Comparison of ENCODE assay signal across 10 cellular contexts in the genomic region with DNA sequence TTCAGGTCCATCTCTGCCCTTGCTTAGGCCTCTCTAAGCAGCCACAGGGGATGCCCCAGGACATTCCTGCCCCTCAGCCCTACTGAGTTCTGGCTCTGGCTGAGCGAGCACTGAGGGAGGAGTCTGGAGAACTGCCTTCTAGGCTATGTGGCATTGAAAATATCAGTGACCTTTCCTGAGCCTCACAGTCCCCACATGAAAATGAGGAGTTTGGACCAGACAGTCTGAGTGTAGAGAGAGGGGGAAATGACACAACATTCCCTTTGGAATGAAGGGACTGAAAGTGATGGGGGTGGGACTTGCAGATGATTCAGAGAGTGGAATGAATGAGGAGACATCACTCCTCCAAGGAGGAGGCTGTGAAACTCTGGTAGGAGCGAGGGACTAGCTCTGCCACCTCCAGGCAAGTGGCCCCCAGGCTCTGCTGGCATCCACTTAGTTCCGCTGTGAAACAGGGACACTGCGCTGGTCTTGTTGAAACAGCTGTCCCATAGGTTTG. TPM values are rescaled to one million over a fixed set of nuclear protein-coding genes. Genes with fewer than 3 reads are reported as not detected.
A peak's percentile ranks its signal among the peaks of the same experiment; 100 is the strongest.
DNase-seq lines count a peak whose midpoint lies in the region; ATAC-seq and TF ChIP-seq lines count a peak whose summit lies in the region.
"Had no signal": no experiment of that assay in that cellular context is flagged by ENCODE, and none has a peak within 500 bp of the region (broad histone marks: within the 10 kb centered on the region; RNA-seq: fewer than 3 reads in every experiment).

No MANE protein-coding gene starts in this region.

- H2BK5ac ChIP-seq in IMR-90 (ENCODE audit: low read depth, low read length, poor library complexity, severe bottlenecking) (peak overlapping the region; percentile 94), mesenchymal stem cell (ENCODE audit: low read depth, low read length, poor library complexity, severe bottlenecking) (no peak overlapping the region)

- TF ChIP-seq RAD21 in IMR-90 (IDR thresholded peaks at IDR 0.05; ENCODE audit: low read length): peak; percentile 14; the same call in 1 of the 2 replicates

- H2BK15ac ChIP-seq in IMR-90 (ENCODE audit: low read depth, low read length) (peak overlapping the region; percentile 86; the same call in 2 of the 3 replicates), mesenchymal stem cell (ENCODE audit: low read depth, poor library complexity, severe bottlenecking) (no peak overlapping the region)

- peak overlapping the region; percentile 57 for H3K4me2 ChIP-seq in IMR-90 (ENCODE audit: low read depth, low read length)
- H3K4me2 ChIP-seq in mesenchymal stem cell (ENCODE audit: low read length, poor library complexity, severe bottlenecking): peak overlapping the region; percentile 16

- dilution Hi-C loops in IMR-90 (cut with HindIII; ENCODE audit: low sequenced_read_pairs, unreplicated experiment): no loop called here

- H2BK20ac ChIP-seq in IMR-90 (ENCODE audit: low read depth, low read length): peak overlapping the region; percentile 88

- in situ Hi-C loops in IMR-90 (cut with MboI; ENCODE audit: low sequenced_read_pairs): no loop called here

- H2AK5ac ChIP-seq in IMR-90 (ENCODE audit: low read depth, low read length): peak overlapping the region; percentile 94
- no peak overlapping the region for H2AK5ac ChIP-seq in mesenchymal stem cell (ENCODE audit: low read length, severe bottlenecking)

- H3K18ac ChIP-seq in IMR-90 (ENCODE audit: low read depth, low read length) (peak overlapping the region; percentile 43; the same call in 1 of the 2 replicates), mesenchymal stem cell (ENCODE audit: low read depth in 1 of 2, low read length in 2 of 2) (peak overlapping the region in 1 of 2 experiments; percentile 65)

- H3K27ac ChIP-seq in IMR-90 (ENCODE audit: insufficient read depth, low read length) (peak overlapping the region; percentile 89), mesenchymal stem cell (ENCODE audit: low read length, poor library complexity, severe bottlenecking) (peak overlapping the region; percentile 40), uterus (peak overlapping the region; percentile 65 to 78)

- WGBS in IMR-90 (ENCODE audit: extremely low coverage in 2 of 2, insufficient read length in 1 of 2), 2 experiments: 0% methylated on average over 2 of the region's 4 CpGs; no CpG with 5 or more reads in 1 of the 2 experiments
- 40% methylated on average over 4 of the region's 4 CpGs for WGBS in mesenchymal stem cell

- BruUV-seq in IMR-90 (replicated peaks; lab: Mats Ljungman, UMichigan): no TSS peak

- peaks cover 8% of the 10 kb centered on the region for H3K36me3 Mint-ChIP-seq in chondrocyte (ENCODE audit: low read depth)
- no peaks in the 10 kb centered on the region for H3K36me3 Mint-ChIP-seq in activated T-cell treated with anti-CD3 and anti-CD28 coated beads, Interleukin-2, amount 50 U/mL, for 72 hours (ENCODE audit: insufficient read depth in 2 of 2)

- CTCF ChIA-PET in IMR-90 (lab: Yijun Ruan, JAX): interaction anchor here (0.6 to 1.6 kb wide), 3 partner anchors 9 to 116 kb away, joined by 3 read pairs; no protein-coding TSS in a partner anchor

- peak; percentile 90 for DNase-seq in IMR-90
- no peak for DNase-seq in chondrocyte (ENCODE audit: low spot score)
- peak; percentile 89 for DNase-seq in mesenchymal stem cell
- DNase-seq in uterus: no peak
- no peak for DNase-seq in activated T-cell treated with anti-CD3 and anti-CD28 coated beads, Interleukin-2, amount 50 U/mL, for 72 hours
- DNase-seq in NCI-H146 (lab: John Stamatoyannopoulos, UW): no peak
- DNase-seq: Kasumi-1, NCI-H524 treated with DMSO at 0.1 percent for 48 hours, T-helper 2 cell had no signal

- H3K14ac ChIP-seq in IMR-90 (replicated peaks; ENCODE audit: low read depth, low read length): peak overlapping the region; percentile 64
- no peak overlapping the region for H3K14ac ChIP-seq in mesenchymal stem cell (ENCODE audit: low read length in 2 of 2)

- H2AFZ ChIP-seq in IMR-90 (replicated peaks; ENCODE audit: low read length, poor library complexity): peak overlapping the region; percentile 81
- no peak overlapping the region for H2AFZ ChIP-seq in mesenchymal stem cell (ENCODE audit: low read depth, low read length)

- intact Hi-C loops in IMR-90 (cut with micrococcal nuclease) (no loop called here), uterus (cut with DNase I; ENCODE audit: low total_unique reads) (loop anchor here (5.0 to 10.0 kb wide), 2 partner anchors 50 to 208 kb away; no protein-coding TSS in a partner anchor)

- H3K4me1 Mint-ChIP-seq in chondrocyte (ENCODE audit: low read depth): peaks cover 76% of the 10 kb centered on the region
- no peaks in the 10 kb centered on the region for H3K4me1 Mint-ChIP-seq in activated T-cell treated with anti-CD3 and anti-CD28 coated beads, Interleukin-2, amount 50 U/mL, for 72 hours (ENCODE audit: low read depth)

- TF ChIP-seq POLR2A in IMR-90 (IDR thresholded peaks at IDR 0.05; ENCODE audit: low read depth, low read length): no peak; the same call in 1 of the 2 replicates
- TF ChIP-seq POLR2A in uterus (IDR thresholded peaks at IDR 0.05): no peak

- H3K56ac ChIP-seq in IMR-90 (ENCODE audit: extremely low read depth, insufficient read depth, low read length): peak overlapping the region; percentile 57; the same call in 1 of the 2 replicates

- H3K9me3 ChIP-seq in IMR-90 (ENCODE audit: control insufficient read depth, insufficient read depth, low read length): no peaks in the 10 kb centered on the region
- no peaks in the 10 kb centered on the region for H3K9me3 ChIP-seq in mesenchymal stem cell (ENCODE audit: control insufficient read depth, low read length)
- H3K9me3 ChIP-seq in uterus: no peaks in the 10 kb centered on the region

- peak overlapping the region; percentile 92 for H3K4ac ChIP-seq in IMR-90 (ENCODE audit: low read depth, low read length)
- no peak overlapping the region for H3K4ac ChIP-seq in mesenchymal stem cell (ENCODE audit: low read depth in 1 of 2, low read length in 2 of 2)

- peak overlapping the region; percentile 35 for H3K9ac ChIP-seq in IMR-90 (ENCODE audit: low read depth, low read length)
- peak overlapping the region; percentile 84 for H3K9ac ChIP-seq in mesenchymal stem cell (ENCODE audit: low read length)

- H4K8ac ChIP-seq in IMR-90 (ENCODE audit: low read depth in 2 of 2, low read length in 2 of 2) (peak overlapping the region; percentile 70 to 88; a peak in 3 of 4 replicates), mesenchymal stem cell (ENCODE audit: low read length) (no peak overlapping the region)

- H2BK12ac ChIP-seq in mesenchymal stem cell (ENCODE audit: low read length in 2 of 2): peak overlapping the region; percentile 29 to 67

- H3K4me3 ChIP-seq in IMR-90 (ENCODE audit: insufficient read depth, low read depth, low read length): no peak overlapping the region
- peak overlapping the region in 1 of 2 experiments; percentile 71 for H3K4me3 ChIP-seq in mesenchymal stem cell (ENCODE audit: insufficient read depth in 1 of 2, low read depth in 1 of 2, low read length in 2 of 2)
- H3K4me3 ChIP-seq in uterus: no peak overlapping the region

- H4K5ac ChIP-seq in IMR-90 (ENCODE audit: low read depth, low read length): peak overlapping the region; percentile 51; the same call in 1 of the 2 replicates

- no peaks in the 10 kb centered on the region for H3K27me3 Mint-ChIP-seq in chondrocyte (ENCODE audit: low read depth)
- H3K27me3 Mint-ChIP-seq in activated T-cell treated with anti-CD3 and anti-CD28 coated beads, Interleukin-2, amount 50 U/mL, for 72 hours (ENCODE audit: low read depth): peaks cover 7% of the 10 kb centered on the region

- TF ChIP-seq CTCF in IMR-90 (conservative IDR thresholded peaks at IDR 0.05; ENCODE audit: low read depth, low read length) (0 out of 2 replicates have a peak, but pooled peaks have one; percentile 1), chondrocyte (IDR thresholded peaks at IDR 0.05) (no peak), uterus (IDR thresholded peaks at IDR 0.05) (no peak)

- peaks cover 37% of the 10 kb centered on the region for H3K9me1 ChIP-seq in IMR-90 (ENCODE audit: insufficient read depth, low read length)

- peak; percentile 79 for ATAC-seq in IMR-90 (ENCODE audit: low read depth)
- ATAC-seq in activated T-cell treated with anti-CD3 and anti-CD28 coated beads, Interleukin-2, amount 50 U/mL, for 72 hours (replicated peaks in 1 of 2): no peak
- no peak for ATAC-seq in GM21576 (IDR thresholded peaks at IDR 0.05; ENCODE audit: unreplicated experiment)

- H3K4me1 ChIP-seq in IMR-90 (ENCODE audit: control insufficient read depth, insufficient read depth, low read length) (peaks cover 44% of the 10 kb centered on the region), mesenchymal stem cell (ENCODE audit: control insufficient read depth, insufficient read depth, low read depth, low read length) (peaks cover 29% of the 10 kb centered on the region), uterus (peaks cover 9 to 10% of the 10 kb centered on the region in 2 donors)

- H3K27me3 ChIP-seq in IMR-90 (ENCODE audit: control insufficient read depth, insufficient read depth, low read length) (no peaks in the 10 kb centered on the region), mesenchymal stem cell (ENCODE audit: control insufficient read depth in 1 of 2, insufficient read depth in 1 of 2, low read length in 2 of 2) (peaks cover 0 to 5% of the 10 kb centered on the region in 2 experiments), uterus (no peaks in the 10 kb centered on the region)

- H3K4me3 Mint-ChIP-seq in chondrocyte (ENCODE audit: unreplicated experiment): peak overlapping the region; percentile 1
- H3K4me3 Mint-ChIP-seq in activated T-cell treated with anti-CD3 and anti-CD28 coated beads, Interleukin-2, amount 50 U/mL, for 72 hours: no peak overlapping the region

- H2AK9ac ChIP-seq in IMR-90 (replicated peaks; ENCODE audit: low read depth, low read length, poor library complexity): peak overlapping the region; percentile 96

- POLR2A ChIA-PET in IMR-90 (lab: Charles Lee; ENCODE audit: unreplicated experiment): interaction anchor here (0.6 kb wide), 1 partner anchor 389 kb away, joined by 3 read pairs; no protein-coding TSS in a partner anchor

- H3K36me3 ChIP-seq in IMR-90 (ENCODE audit: control insufficient read depth, insufficient read depth, low read length) (peaks cover 12% of the 10 kb centered on the region), mesenchymal stem cell (ENCODE audit: control insufficient read depth in 1 of 2, insufficient read depth in 2 of 2, low read depth in 1 of 2, low read length in 2 of 2) (peaks cover 4 to 44% of the 10 kb centered on the region in 2 experiments), uterus (no peaks in the 10 kb centered on the region)

- H3K9me3 Mint-ChIP-seq in chondrocyte (ENCODE audit: low read depth): no peaks in the 10 kb centered on the region
- no peaks in the 10 kb centered on the region for H3K9me3 Mint-ChIP-seq in activated T-cell treated with anti-CD3 and anti-CD28 coated beads, Interleukin-2, amount 50 U/mL, for 72 hours

- H2BK120ac ChIP-seq in IMR-90 (ENCODE audit: low read depth, low read length) (peak overlapping the region; percentile 86), mesenchymal stem cell (ENCODE audit: low read depth, low read length) (no peak overlapping the region)

- H3K23ac ChIP-seq in IMR-90 (ENCODE audit: low read depth, low read length): peak overlapping the region; percentile 63
- no peak overlapping the region for H3K23ac ChIP-seq in mesenchymal stem cell (ENCODE audit: low read length in 2 of 2)

- H4K91ac ChIP-seq in IMR-90 (ENCODE audit: insufficient read depth, low read depth, low read length): peak overlapping the region; percentile 98
- H4K91ac ChIP-seq in mesenchymal stem cell (ENCODE audit: low read length): no peak overlapping the region

- peaks cover 20% of the 10 kb centered on the region for H4K20me1 ChIP-seq in IMR-90 (ENCODE audit: insufficient read depth, low read length)

- H3K27ac Mint-ChIP-seq in chondrocyte (ENCODE audit: unreplicated experiment): peak overlapping the region; percentile 84
- H3K27ac Mint-ChIP-seq in activated T-cell treated with anti-CD3 and anti-CD28 coated beads, Interleukin-2, amount 50 U/mL, for 72 hours: no peak overlapping the region

- peaks cover 46 to 96% of the 10 kb centered on the region in 2 experiments for H3K79me1 ChIP-seq in IMR-90 (ENCODE audit: low read depth in 1 of 2, low read length in 2 of 2)
- no peaks in the 10 kb centered on the region for H3K79me1 ChIP-seq in mesenchymal stem cell (replicated peaks; ENCODE audit: low read length, poor library complexity, severe bottlenecking)

RNA-seq across cellular contexts. Expression of gene TNS1, which starts 8.0 kb away (rescaled TPM):
- total RNA-seq in IMR-90 (2012; rRNA removed): 41.9 and 45.2 TPM in 2 replicates
- 40.3 and 41.1 TPM in 2 replicates for polyA plus RNA-seq in IMR-90 (2012; rRNA removed)
- 17.3 and 23.8 TPM in 2 replicates for polyA plus RNA-seq in IMR-90 (2012; cell fraction: cytosol; rRNA removed)
- polyA plus RNA-seq in IMR-90 (2012; cell fraction: nucleus; rRNA removed; ENCODE audit: low replicate concordance): 68.3 and 71.1 TPM in 2 replicates
- 227 to 272 TPM (median 249 TPM) in 3 replicates for total RNA-seq in chondrocyte
- 6.3 TPM for polyA plus RNA-seq in mesenchymal stem cell (2013, experiment 1 of 2)
- 5.1 TPM for polyA plus RNA-seq in mesenchymal stem cell (2013, experiment 2 of 2)
- total RNA-seq in uterus: 1,000 to 10,000 TPM in 1 of 4 donors, 100 to 1,000 TPM in 3; 144 to 1,338 (median 313) TPM
- total RNA-seq in activated T-cell treated with anti-CD3 and anti-CD28 coated beads, Interleukin-2, amount 50 U/mL, for 72 hours: under 1 TPM; 0.65 to 0.93 TPM

Comparison
In these comparisons a context has a peak if more than half of its experiments do, and no peak if none do; other contexts are left out.
1. DNase-seq: peak in IMR-90 (single experiment) and mesenchymal stem cell (single experiment); none in chondrocyte (single experiment), uterus (0 of 2), activated T-cell treated with anti-CD3 and anti-CD28 coated beads, Interleukin-2, amount 50 U/mL, for 72 hours (0 of 2) and NCI-H146 (single experiment).
2. RNA of gene TNS1, which starts 8.0 kb away (total RNA-seq): 144 to 1,338 TPM in uterus, 227 to 272 TPM in chondrocyte and 41.9 to 45.2 TPM in IMR-90; 0.65 to 0.93 TPM in activated T-cell treated with anti-CD3 and anti-CD28 coated beads, Interleukin-2, amount 50 U/mL, for 72 hours; every median in the first group is over 10 times any median in the second.
3. Peak in every context shown above with its lines, with median percentiles within 50 percentile points of each other: H3K27ac ChIP-seq.